ENCODE assay signal across 8 cellular contexts in genomic region chr2:71299507-71299906, GRCh38. TPM values are rescaled to one million over a fixed set of nuclear protein-coding genes. Genes with fewer than 3 reads are reported as not detected.
A peak's percentile ranks its signal among the peaks of the same experiment; 100 is the strongest.
DNase-seq lines count a peak whose midpoint lies in the region; ATAC-seq, FAIRE-seq and TF ChIP-seq lines count a peak whose summit lies in the region.

No MANE protein-coding gene starts in this region.

- 54 to 71% (median 59%) methylated on average over 2 of the region's 2 CpGs for WGBS in stomach, 5 donors

- peak; percentile 20 for TF ChIP-seq CTCF in GM20000 (IDR thresholded peaks at IDR 0.05; ENCODE audit: extremely low read depth, missing control alignments)
- peak in 5 of 7 experiments; percentile 18 to 79 (median 67) for TF ChIP-seq CTCF in stomach (IDR thresholded peaks at IDR 0.05)

- no peak overlapping the region for H3K27ac ChIP-seq in stomach

- no peak for TF ChIP-seq EP300 in stomach (IDR thresholded peaks at IDR 0.05)

- intact Hi-C loops in stomach (cut with DNase I; ENCODE audit: low total_unique reads): no loop called here
- intact Hi-C loops in sciatic nerve (cut with DNase I): loop anchor here (5.0 kb wide), 1 partner anchor 213 kb away; no protein-coding TSS in a partner anchor

- no peaks in the 10 kb centered on the region for H3K36me3 ChIP-seq in stomach

- no peaks in the 10 kb centered on the region for H3K27me3 ChIP-seq in stomach

- DNase-seq in CD1c-positive myeloid dendritic cell (ENCODE audit: extremely low spot score) (peak; percentile 51), GM20000 (ENCODE audit: low spot score) (peak; percentile 33), frontal cortex (ENCODE audit: low spot score in 2 of 2) (peak in 1 of 2 donors; percentile 10), stomach (no peak), sciatic nerve (ENCODE audit: low spot score) (no peak), KG1 (lab: John Stamatoyannopoulos, UW) (no peak)

- no peaks in the 10 kb centered on the region for H3K9me3 ChIP-seq in stomach

- peak; percentile 66 for FAIRE-seq in frontal cortex (lab: Jason Lieb, UNC)

- no peak overlapping the region for H3K4me3 ChIP-seq in stomach

- H3K4me1 ChIP-seq in stomach: no peaks in the 10 kb centered on the region

- ATAC-seq in SK-N-SH treated with all-trans-retinoic acid at 6 μM for 48 hours (peak; percentile 48; the same call in 2 of the 3 replicates), HG03039 (IDR thresholded peaks at IDR 0.05; ENCODE audit: unreplicated experiment) (no peak), sciatic nerve (no peak)

- TF ChIP-seq POLR2A in stomach (IDR thresholded peaks at IDR 0.05): no peak

TF ChIP-seq in SK-N-SH treated with all-trans-retinoic acid at 6 μM for 48 hours, 23 proteins besides CTCF, POLR2A, EP300 and RAD21:
- no peak for TF ChIP-seq ZNF70 (CRISPR knock-in tag; IDR thresholded peaks at IDR 0.05)
- TF ChIP-seq ESRRG (CRISPR knock-in tag; IDR thresholded peaks at IDR 0.05): no peak
TF ChIP-seq in SK-N-SH treated with all-trans-retinoic acid at 6 μM for 48 hours: peak in this region for 0.

RNA-seq across cellular contexts. Expression of gene ZNF638, which starts 32.1 kb away (rescaled TPM):
- 358 TPM for total RNA-seq in frontal cortex
- total RNA-seq in stomach: 100 to 1,000 TPM in 4 of 5 donors, 10 to 100 TPM in 1; 92.4 to 411 (median 224) TPM
- polyA plus RNA-seq in stomach: 10 to 100 TPM; 55.2 to 94.8 (median 59.6) TPM
- total RNA-seq in sciatic nerve: 211 TPM

Comparison
In these comparisons a context has a peak if more than half of its experiments do, and no peak if none do; other contexts are left out.
1. DNase-seq: peak in CD1c-positive myeloid dendritic cell (single experiment) and GM20000 (single experiment); none in stomach (single experiment), sciatic nerve (single experiment) and KG1 (single experiment).